ENCODE assay signal across 11 cellular contexts in genomic region chr9:94945191-94946144, GRCh38.
DNase-seq lines count a peak whose midpoint lies in the region; TF ChIP-seq lines count a peak whose summit lies in the region.
"Had no signal": no experiment of that assay in that cellular context is flagged by ENCODE, and none has a peak within 500 bp of the region (broad histone marks: within the 10 kb centered on the region; RNA-seq: fewer than 3 reads in every experiment).

No MANE protein-coding gene starts in this region.

- no peaks in the 10 kb centered on the region for H3F3A ChIP-seq in MM.1S (ENCODE audit: insufficient read depth, low read length)

- no peaks in the 10 kb centered on the region for H3K9me2 ChIP-seq in MM.1S (replicated peaks; ENCODE audit: insufficient read depth, low read length)

- no peak overlapping the region for H2AFZ ChIP-seq in MM.1S (ENCODE audit: low read length)

- H3K27me3 ChIP-seq in left ventricle myocardium inferior (ENCODE audit: low read depth), result no peaks in the 10 kb centered on the region
- H3K27me3 ChIP-seq in skeletal muscle satellite cell (ENCODE audit: control insufficient read depth, insufficient read depth, low read length), result no peaks in the 10 kb centered on the region
- H3K27me3 ChIP-seq in prostate gland (replicated peaks; ENCODE audit: insufficient read depth), result no peaks in the 10 kb centered on the region
- H3K27me3 ChIP-seq in MM.1S (replicated peaks; ENCODE audit: insufficient read depth, low read length), result no peaks in the 10 kb centered on the region
- H3K27me3 ChIP-seq: cardiac muscle cell had no signal

- TF ChIP-seq POLR2A in prostate gland (IDR thresholded peaks at IDR 0.05), result no peak

- WGBS in prostate gland, result 55% methylated on average over 12 of the region's 14 CpGs

- H3K79me2 ChIP-seq in MM.1S (ENCODE audit: low read length), result no peaks in the 10 kb centered on the region

- H3K4me2 ChIP-seq in skeletal muscle satellite cell (ENCODE audit: low read length), result peak overlapping the region; percentile 62
- no peak overlapping the region for H3K4me2 ChIP-seq in MM.1S (ENCODE audit: low read depth, low read length)

- TF ChIP-seq CTCF in left ventricle myocardium inferior (IDR thresholded peaks at IDR 0.05; ENCODE audit: borderline replicate concordance) (no peak), prostate gland (IDR thresholded peaks at IDR 0.05) (no peak), MM.1S (IDR thresholded peaks at IDR 0.05; ENCODE audit: low read length) (no peak)

- H3K9me3 ChIP-seq in left ventricle myocardium inferior (replicated peaks) (no peaks in the 10 kb centered on the region), skeletal muscle satellite cell (replicated peaks; ENCODE audit: low read length) (no peaks in the 10 kb centered on the region), prostate gland (no peaks in the 10 kb centered on the region), MM.1S (replicated peaks; ENCODE audit: insufficient read depth, low read length) (no peaks in the 10 kb centered on the region)

- H3K36me3 ChIP-seq in left ventricle myocardium inferior (no peaks in the 10 kb centered on the region), skeletal muscle satellite cell (ENCODE audit: insufficient read depth, low read length) (no peaks in the 10 kb centered on the region), prostate gland (no peaks in the 10 kb centered on the region), MM.1S (replicated peaks; ENCODE audit: insufficient read depth, low read length) (no peaks in the 10 kb centered on the region)
- H3K36me3 ChIP-seq: cardiac muscle cell had no signal

- H3K27ac ChIP-seq in left ventricle myocardium inferior (replicated peaks) (peak overlapping the region; percentile 41), prostate gland (no peak overlapping the region), MM.1S (ENCODE audit: low read length) (no peak overlapping the region)
- H3K27ac ChIP-seq: cardiac muscle cell had no signal

- no peak overlapping the region for H3K4me3 ChIP-seq in left ventricle myocardium inferior
- H3K4me3 ChIP-seq in skeletal muscle satellite cell (ENCODE audit: low read length), result peak overlapping the region; percentile 31
- no peak overlapping the region for H3K4me3 ChIP-seq in prostate gland
- no peak overlapping the region for H3K4me3 ChIP-seq in MM.1S (ENCODE audit: low read length)
- H3K4me3 ChIP-seq: cardiac muscle cell had no signal

- H3K9ac ChIP-seq in skeletal muscle satellite cell (ENCODE audit: low read depth, low read length) (peak overlapping the region; percentile 49), MM.1S (ENCODE audit: low read length) (no peak overlapping the region)

- H3K4me1 ChIP-seq in left ventricle myocardium inferior (peaks cover 55% of the 10 kb centered on the region), skeletal muscle satellite cell (ENCODE audit: control insufficient read depth, insufficient read depth, low read length) (peaks cover 64% of the 10 kb centered on the region), prostate gland (replicated peaks) (no peaks in the 10 kb centered on the region), MM.1S (ENCODE audit: low read length) (0 out of 2 replicates have a peak, but pooled peaks cover 4% of the 10 kb centered on the region)

- no peaks in the 10 kb centered on the region for H4K20me1 ChIP-seq in MM.1S (ENCODE audit: insufficient read depth, low read length)

- DNase-seq in HCEC 1CT, result peak; percentile 90
- DNase-seq in amygdala (lab: John Stamatoyannopoulos, UW), result peak in 42 of 56 donors; percentile 18 to 87 (median 58)
- peak; percentile 51 for DNase-seq in left ventricle myocardium inferior
- no peak for DNase-seq in activated naive CD4-positive, alpha-beta T cell treated with Interleukin-2 at 50 U/mL for 16 hours
- DNase-seq in prostate gland (ENCODE audit: low spot score), result no peak
- no peak for DNase-seq in MM.1S
- no peak for DNase-seq in activated CD4-positive, CD25-positive, alpha-beta regulatory T cell (lab: John Stamatoyannopoulos, UW)
- DNase-seq: NCI-H510A; stimulated activated CD4-positive, alpha-beta T cell treated with anti-CD3 and anti-CD28 coated beads, Interleukin-4, amount 100 ng/mL, for 4 hours had no signal

- intact Hi-C loops in left ventricle myocardium inferior (cut with micrococcal nuclease), result no loop called here
- intact Hi-C loops in prostate gland (cut with DNase I), result no loop called here

Comparison
In these comparisons a context has a peak if more than half of its experiments do, and no peak if none do; other contexts are left out.
1. DNase-seq: peak in HCEC 1CT (single experiment), amygdala (42 of 56) and left ventricle myocardium inferior (single experiment); none in activated naive CD4-positive, alpha-beta T cell treated with Interleukin-2 at 50 U/mL for 16 hours (single experiment), prostate gland (single experiment), MM.1S (single experiment) and activated CD4-positive, CD25-positive, alpha-beta regulatory T cell (0 of 4).